Comparison of ENCODE assay signal across 9 cellular contexts in genomic region chr10:98340261-98340675, GRCh38.
DNase-seq lines count a peak whose midpoint lies in the region; ATAC-seq, FAIRE-seq and TF ChIP-seq lines count a peak whose summit lies in the region.
"Had no signal": no experiment of that assay in that cellular context is flagged by ENCODE, and none has a peak within 500 bp of the region (broad histone marks: within the 10 kb centered on the region; RNA-seq: fewer than 3 reads in every experiment).

No MANE protein-coding gene starts in this region.

- H3K27me3 ChIP-seq in osteoblast (ENCODE audit: insufficient read depth, low read length) = no peaks in the 10 kb centered on the region

- peak overlapping the region; percentile 47 for H2AFZ ChIP-seq in osteoblast (ENCODE audit: low read length)

- DNase-seq in DMS153 (lab: John Stamatoyannopoulos, UW) (peak; percentile 39), DMS153 treated with DMSO at 0.1 percent for 48 hours (lab: John Stamatoyannopoulos, UW; ENCODE audit: unreplicated experiment) (no peak), RPMI8226 (peak; percentile 37), osteoblast (ENCODE audit: insufficient read length, low spot score, missing footprints) (no peak), HTR-8/SVneo (ENCODE audit: insufficient read length, low spot score) (no peak), SW 1271 (lab: John Stamatoyannopoulos, UW) (no peak)
- DNase-seq in activated CD4-positive, alpha-beta T cell treated with anti-CD3 and anti-CD28 coated beads for 48 hours = no peak

- FAIRE-seq in HTR-8/SVneo (lab: Jason Lieb, UNC) = no peak
- FAIRE-seq: A204.1 had no signal

- no peak for TF ChIP-seq CTCF in osteoblast (IDR thresholded peaks at IDR 0.05; ENCODE audit: extremely low read depth, low read depth, low read length)

- no peak overlapping the region for H3K4me3 ChIP-seq in osteoblast (ENCODE audit: insufficient read depth, low read length)

- peak overlapping the region; percentile 40 for H3K27ac ChIP-seq in osteoblast (ENCODE audit: low read depth, low read length)

- no peaks in the 10 kb centered on the region for H3K36me3 ChIP-seq in osteoblast (ENCODE audit: insufficient read depth, low read length)

- ATAC-seq in HG02759 (IDR thresholded peaks at IDR 0.05; ENCODE audit: unreplicated experiment) = peak; percentile 27

- no peaks in the 10 kb centered on the region for H3K9me3 ChIP-seq in osteoblast (ENCODE audit: low read depth, low read length)

- peaks cover 58% of the 10 kb centered on the region for H3K4me1 ChIP-seq in osteoblast (ENCODE audit: insufficient read depth, low read length)

- peak overlapping the region; percentile 65 for H3K4me2 ChIP-seq in osteoblast (ENCODE audit: insufficient read depth, low read length)

- H4K20me1 ChIP-seq in osteoblast (ENCODE audit: insufficient read depth, low read length) = no peaks in the 10 kb centered on the region

- no peaks in the 10 kb centered on the region for H3K79me2 ChIP-seq in osteoblast (ENCODE audit: insufficient read depth, low read length)

Comparison
In these comparisons a context has a peak if more than half of its experiments do, and no peak if none do; other contexts are left out.
1. DNase-seq: peak in DMS153 (single experiment) and RPMI8226 (single experiment); none in DMS153 treated with DMSO at 0.1 percent for 48 hours (single experiment), osteoblast (single experiment), HTR-8/SVneo (single experiment), activated CD4-positive, alpha-beta T cell treated with anti-CD3 and anti-CD28 coated beads for 48 hours (single experiment) and SW 1271 (0 of 2).